In the genomic region with DNA sequence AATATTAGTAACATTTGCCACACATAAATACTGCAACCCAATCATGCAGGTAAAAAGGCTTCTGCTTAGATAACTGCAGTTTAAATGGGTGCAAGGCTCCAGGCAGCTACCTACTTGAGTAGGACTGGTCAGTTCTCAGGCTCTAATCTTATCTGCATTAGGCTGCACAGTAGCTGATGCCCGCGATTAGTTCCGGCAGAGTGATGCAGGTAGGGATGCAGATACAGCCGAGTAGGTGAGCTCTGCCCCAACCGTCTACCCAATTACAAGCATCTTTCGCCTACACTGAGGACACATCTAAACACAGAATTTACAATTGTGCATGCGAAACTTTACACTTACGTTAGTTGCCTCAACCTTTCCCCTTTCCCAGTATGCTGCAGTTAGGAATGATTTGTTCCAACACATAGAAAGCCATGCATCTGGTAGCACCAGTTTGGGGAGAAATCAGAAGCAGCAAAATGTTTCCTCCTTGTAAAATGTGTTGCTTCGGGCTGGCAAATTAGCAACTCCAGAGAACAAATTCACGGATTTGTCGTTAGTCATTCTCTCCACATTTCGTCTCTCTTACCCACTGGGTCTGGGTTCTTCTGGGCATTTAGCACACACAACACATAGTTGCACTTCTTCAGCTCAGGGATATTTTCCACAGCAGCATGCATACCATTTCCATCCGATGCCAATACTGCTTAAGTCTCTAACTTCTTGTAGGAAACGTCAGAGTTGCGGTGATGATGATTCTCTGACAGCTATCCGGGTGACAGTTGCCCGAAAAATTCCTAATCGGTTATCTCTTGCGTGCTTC, we compare ENCODE assay signal across 8 cellular contexts. TPM values are rescaled to one million over a fixed set of nuclear protein-coding genes. Genes with fewer than 3 reads are reported as not detected.
DNase-seq lines count a peak whose midpoint lies in the region; ATAC-seq and TF ChIP-seq lines count a peak whose summit lies in the region.

No MANE protein-coding gene starts in this region.

- TF ChIP-seq CTCF in lung (IDR thresholded peaks at IDR 0.05; ENCODE audit: control extremely low read depth, extremely low read depth) (no peak), GM10248 (IDR thresholded peaks at IDR 0.05; ENCODE audit: control extremely low read depth, extremely low read depth, low read depth, missing control alignments) (no peak)

- POLR2A ChIA-PET in GM10248 (lab: Yijun Ruan, JAX): no interaction called here

- H3K27me3 ChIP-seq in lung (ENCODE audit: control insufficient read depth, insufficient read depth): no peaks in the 10 kb centered on the region

- peak overlapping the region; percentile 62 to 63 for H3K27ac ChIP-seq in lung (ENCODE audit: low read depth in 1 of 2, low read length in 1 of 2)

- H3K9me3 ChIP-seq in lung (ENCODE audit: control insufficient read depth in 2 of 2, insufficient read depth in 1 of 2, low read length in 1 of 2): peaks cover 0 to 2% of the 10 kb centered on the region in 2 donors

- CTCF ChIA-PET in GM10248 (lab: Yijun Ruan, JAX): interaction anchor here (1.2 kb wide), 1 partner anchor 26 kb away, joined by 4 read pairs; no protein-coding TSS in a partner anchor

- peaks cover 0 to 7% of the 10 kb centered on the region in 2 donors for H3K4me1 ChIP-seq in lung (ENCODE audit: control insufficient read depth in 2 of 2, insufficient read depth in 2 of 2, low read length in 2 of 2)

- ATAC-seq in Right ventricle myocardium inferior (peak; percentile 1), lung (ENCODE audit: insufficient read depth, low FRiP score) (no peak)

- intact Hi-C loops in Right ventricle myocardium inferior (cut with DNase I) (loop anchor here (2.0 to 5.0 kb wide), 3 partner anchors 92 to 1572 kb away; no protein-coding TSS in a partner anchor), cardiac septum (cut with DNase I) (loop anchor here (10.0 kb wide), 4 partner anchors 395 to 1575 kb away; no protein-coding TSS in a partner anchor)

- DNase-seq in Right ventricle myocardium inferior (ENCODE audit: missing footprints) (peak; percentile 20), cardiac septum (ENCODE audit: low spot score) (no peak), HuH-7 (ENCODE audit: low spot score) (peak; percentile 18), cerebellum (ENCODE audit: low spot score) (peak; percentile 50), lung (ENCODE audit: low spot score) (no peak), GM10248 (ENCODE audit: extremely low spot score) (no peak), SKM-1 treated with dmso at 0.1 percent for 144 hours (lab: John Stamatoyannopoulos, UW; ENCODE audit: unreplicated experiment) (no peak), NCI-H128 (lab: John Stamatoyannopoulos, UW; ENCODE audit: unreplicated experiment) (no peak)

- peak overlapping the region; percentile 74 for H3K4me3 ChIP-seq in lung

- 1% methylated on average over 19 of the region's 19 CpGs for WGBS in lung, 2 donors

- H3K36me3 ChIP-seq in lung (ENCODE audit: control insufficient read depth in 2 of 2, insufficient read depth in 2 of 2, low read length in 2 of 2): peaks cover 0 to 6% of the 10 kb centered on the region in 2 donors

RNA-seq across cellular contexts. Expression of a gene that starts 0.5 kb away (rescaled TPM):
- total RNA-seq in Right ventricle myocardium inferior (9.9 TPM), cardiac septum (17.1 TPM), cerebellum (131 TPM), lung (10 to 100 TPM in 1 of 2 donors, 1 to 10 TPM in 1; 7.1 to 22.2 TPM)
- 1 to 10 TPM in 1 of 2 donors, under 1 TPM in 1; 0.68 to 1.1 TPM for polyA plus RNA-seq in lung

Comparison
In these comparisons a context has a peak if more than half of its experiments do, and no peak if none do; other contexts are left out.
1. DNase-seq: peak in Right ventricle myocardium inferior (single experiment), HuH-7 (single experiment) and cerebellum (single experiment); none in cardiac septum (single experiment), lung (single experiment), GM10248 (single experiment), SKM-1 treated with dmso at 0.1 percent for 144 hours (single experiment) and NCI-H128 (single experiment).